Comparison of ENCODE assay signal across 1 cellular context in the genomic region with DNA sequence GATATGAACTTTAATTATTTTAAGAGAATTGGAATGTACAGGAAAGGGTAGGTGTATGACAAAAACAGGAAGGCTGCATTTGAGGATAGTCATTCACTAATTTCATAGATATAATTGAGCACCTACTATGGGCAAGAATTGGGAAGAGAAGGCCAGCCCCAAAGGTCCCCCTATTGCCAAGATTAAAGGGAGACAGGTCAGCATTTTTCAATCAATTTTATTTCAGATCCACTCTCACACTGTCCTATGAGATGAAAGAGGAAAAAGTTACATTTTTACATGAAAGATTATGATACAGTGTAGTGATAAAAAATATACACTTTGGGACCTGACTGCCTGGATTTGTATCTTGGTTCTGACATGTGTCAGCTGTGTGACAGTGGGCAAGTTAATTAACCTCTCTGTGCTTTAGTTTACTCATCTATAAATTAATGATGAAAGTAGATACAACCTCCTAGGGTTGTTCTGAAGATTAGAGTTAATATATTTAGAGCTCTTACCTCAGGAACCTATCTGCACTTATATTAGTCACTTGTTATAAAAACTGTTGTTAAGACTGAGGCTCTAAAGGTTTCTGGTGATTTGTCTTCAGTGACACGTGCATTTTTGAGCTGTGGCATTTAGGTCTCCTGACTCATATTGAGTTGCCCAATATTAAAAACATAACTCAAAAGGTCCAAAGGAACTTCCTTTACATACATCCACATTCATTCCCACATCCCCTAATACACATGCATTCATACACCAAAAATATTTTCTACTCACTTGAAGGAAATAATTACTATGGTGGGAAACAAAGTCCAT.
TF ChIP-seq lines count a peak whose summit lies in the region.

No MANE protein-coding gene starts in this region.

TF ChIP-seq in HEK293, 187 proteins besides CTCF, POLR2A, EP300 and RAD21 (continued from another document):
- TF ChIP-seq, protein P1, sequence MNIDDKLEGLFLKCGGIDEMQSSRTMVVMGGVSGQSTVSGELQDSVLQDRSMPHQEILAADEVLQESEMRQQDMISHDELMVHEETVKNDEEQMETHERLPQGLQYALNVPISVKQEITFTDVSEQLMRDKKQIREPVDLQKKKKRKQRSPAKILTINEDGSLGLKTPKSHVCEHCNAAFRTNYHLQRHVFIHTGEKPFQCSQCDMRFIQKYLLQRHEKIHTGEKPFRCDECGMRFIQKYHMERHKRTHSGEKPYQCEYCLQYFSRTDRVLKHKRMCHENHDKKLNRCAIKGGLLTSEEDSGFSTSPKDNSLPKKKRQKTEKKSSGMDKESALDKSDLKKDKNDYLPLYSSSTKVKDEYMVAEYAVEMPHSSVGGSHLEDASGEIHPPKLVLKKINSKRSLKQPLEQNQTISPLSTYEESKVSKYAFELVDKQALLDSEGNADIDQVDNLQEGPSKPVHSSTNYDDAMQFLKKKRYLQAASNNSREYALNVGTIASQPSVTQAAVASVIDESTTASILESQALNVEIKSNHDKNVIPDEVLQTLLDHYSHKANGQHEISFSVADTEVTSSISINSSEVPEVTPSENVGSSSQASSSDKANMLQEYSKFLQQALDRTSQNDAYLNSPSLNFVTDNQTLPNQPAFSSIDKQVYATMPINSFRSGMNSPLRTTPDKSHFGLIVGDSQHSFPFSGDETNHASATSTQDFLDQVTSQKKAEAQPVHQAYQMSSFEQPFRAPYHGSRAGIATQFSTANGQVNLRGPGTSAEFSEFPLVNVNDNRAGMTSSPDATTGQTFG (tag by site-specific recombination; IDR thresholded peaks at IDR 0.05; ENCODE audit: borderline replicate concordance) = no peak
TF ChIP-seq in HEK293: peak in this region for 1.
